5 cellular contexts compared by ENCODE assay signal in the genomic region with DNA sequence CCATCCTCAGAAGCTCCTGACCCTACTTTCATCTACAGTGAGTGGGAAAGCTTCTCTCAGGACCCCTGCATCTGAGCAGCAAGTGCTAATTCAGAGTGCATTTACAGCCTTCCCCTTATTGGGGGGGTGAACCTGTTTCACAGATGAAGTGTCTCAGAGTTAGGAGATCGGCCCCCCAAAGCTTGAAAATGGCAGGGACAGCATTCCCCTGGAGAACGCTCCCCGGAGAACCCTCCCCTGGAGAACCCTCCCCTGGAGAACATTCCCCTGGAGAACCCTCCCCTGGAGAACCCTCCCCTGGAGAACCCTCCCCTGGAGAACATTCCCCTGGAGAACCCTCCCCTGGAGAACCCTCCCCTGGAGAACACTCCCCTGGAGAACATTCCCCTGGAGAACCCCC. TPM values are rescaled to one million over a fixed set of nuclear protein-coding genes. Genes with fewer than 3 reads are reported as not detected.
"Had no signal": no experiment of that assay in that cellular context is flagged by ENCODE, and none has a peak within 500 bp of the region (broad histone marks: within the 10 kb centered on the region; RNA-seq: fewer than 3 reads in every experiment).

No MANE protein-coding gene starts in this region.

RNA-seq across cellular contexts. Expression of a gene that starts 60.0 kb away (rescaled TPM):
- total RNA-seq: Right ventricle myocardium inferior, Right ventricle myocardium superior, RPMI7951, SJSA1, SK-MEL-5 had no signal
